Comparison of ENCODE assay signal across 25 cellular contexts in genomic region chrX:103002576-103002975, GRCh38.
DNase-seq lines count a peak whose midpoint lies in the region; ATAC-seq, FAIRE-seq and TF ChIP-seq lines count a peak whose summit lies in the region.
"Had no signal": no experiment of that assay in that cellular context is flagged by ENCODE, and none has a peak within 500 bp of the region (broad histone marks: within the 10 kb centered on the region; RNA-seq: fewer than 3 reads in every experiment).

No MANE protein-coding gene starts in this region.

- WGBS in testis, 2 donors: 45 to 52% methylated on average over 2 of the region's 2 CpGs

- H3K4me3 ChIP-seq in astrocyte (ENCODE audit: insufficient read depth, low read depth, low read length) (no peak overlapping the region), testis (no peak overlapping the region)
- H3K4me3 ChIP-seq: SK-N-MC had no signal

- FAIRE-seq in astrocyte (lab: Jason Lieb, UNC): peak; percentile 13
- FAIRE-seq: GM18507 had no signal

- no peaks in the 10 kb centered on the region for H3K9me3 ChIP-seq in astrocyte (ENCODE audit: insufficient read depth, low read depth, low read length)
- no peaks in the 10 kb centered on the region for H3K9me3 ChIP-seq in testis

- no peak overlapping the region for H3K4me3 Mint-ChIP-seq in activated naive CD4-positive, alpha-beta T cell treated with anti-CD3 and anti-CD28 coated beads, Interleukin-2, amount 10 ng/mL, durations not matched to agents 7 days and 5 days
- H3K4me3 Mint-ChIP-seq in astrocyte (ENCODE audit: unreplicated experiment): no peak overlapping the region
- H3K4me3 Mint-ChIP-seq in activated CD8-positive, alpha-beta T cell treated with anti-CD3 and anti-CD28 coated beads for 36 hours: no peak overlapping the region
- H3K4me3 Mint-ChIP-seq: IgD-negative memory B cell had no signal

- H3K27ac Mint-ChIP-seq in activated naive CD4-positive, alpha-beta T cell treated with anti-CD3 and anti-CD28 coated beads, Interleukin-2, amount 10 ng/mL, durations not matched to agents 7 days and 5 days: peak overlapping the region; percentile 28
- no peak overlapping the region for H3K27ac Mint-ChIP-seq in astrocyte (ENCODE audit: unreplicated experiment)
- no peak overlapping the region for H3K27ac Mint-ChIP-seq in activated CD8-positive, alpha-beta T cell treated with anti-CD3 and anti-CD28 coated beads for 36 hours
- H3K27ac Mint-ChIP-seq: IgD-negative memory B cell had no signal

- H3K4me1 Mint-ChIP-seq in activated naive CD4-positive, alpha-beta T cell treated with anti-CD3 and anti-CD28 coated beads, Interleukin-2, amount 10 ng/mL, durations not matched to agents 7 days and 5 days: no peaks in the 10 kb centered on the region
- H3K4me1 Mint-ChIP-seq in astrocyte (ENCODE audit: low read depth, unreplicated experiment): no peaks in the 10 kb centered on the region
- no peaks in the 10 kb centered on the region for H3K4me1 Mint-ChIP-seq in activated CD8-positive, alpha-beta T cell treated with anti-CD3 and anti-CD28 coated beads for 36 hours (ENCODE audit: low read depth)
- H3K4me1 Mint-ChIP-seq: IgD-negative memory B cell had no signal

- H2AFZ ChIP-seq in astrocyte (ENCODE audit: low read depth, low read length): no peak overlapping the region

- H3K27me3 ChIP-seq in astrocyte (ENCODE audit: insufficient read depth, low read length) (no peaks in the 10 kb centered on the region), testis (no peaks in the 10 kb centered on the region)

- POLR2A ChIA-PET in activated CD8-positive, alpha-beta T cell treated with anti-CD3 and anti-CD28 coated beads for 36 hours (lab: Charles Lee): no interaction called here

- H3K9me3 Mint-ChIP-seq in activated naive CD4-positive, alpha-beta T cell treated with anti-CD3 and anti-CD28 coated beads, Interleukin-2, amount 10 ng/mL, durations not matched to agents 7 days and 5 days: no peaks in the 10 kb centered on the region
- no peaks in the 10 kb centered on the region for H3K9me3 Mint-ChIP-seq in astrocyte (ENCODE audit: unreplicated experiment)
- H3K9me3 Mint-ChIP-seq in activated CD8-positive, alpha-beta T cell treated with anti-CD3 and anti-CD28 coated beads for 36 hours: no peaks in the 10 kb centered on the region
- H3K9me3 Mint-ChIP-seq: IgD-negative memory B cell had no signal

- H3K4me1 ChIP-seq in astrocyte (ENCODE audit: insufficient read depth, low read length) (no peaks in the 10 kb centered on the region), testis (no peaks in the 10 kb centered on the region)

- no peak for DNase-seq in activated naive CD4-positive, alpha-beta T cell treated with anti-CD3 and anti-CD28 coated beads, Interleukin-2, amount 10 ng/mL, durations not matched to agents 7 days and 5 days
- no peak for DNase-seq in activated naive CD4-positive, alpha-beta T cell treated with anti-CD3 and anti-CD28 coated beads, Interleukin-2, amount 50 U/mL, for 16 hours
- DNase-seq in astrocyte (ENCODE audit: low read depth) (peak; percentile 40), fibroblast of gingiva (ENCODE audit: low read depth) (peak; percentile 1), testis (peak; percentile 18), NCI-H1105 treated with DMSO at 0.1 percent for 48 hours (lab: John Stamatoyannopoulos, UW) (no peak)
- no peak for DNase-seq in activated CD8-positive, alpha-beta T cell treated with anti-CD3 and anti-CD28 coated beads for 36 hours
- DNase-seq in effector CD4-positive, alpha-beta T cell: no peak
- DNase-seq: Calu3, DMS79 treated with DMSO at 0.1 percent for 48 hours, H7, NCI-H1048, NCI-H1417 treated with DMSO at 0.1 percent for 48 hours, NCI-H1694 treated with DMSO at 0.1 percent for 48 hours, NCI-H2081, NCI-H2227 treated with DMSO at 0.1 percent for 48 hours, NCI-H526 treated with DMSO at 0.1 percent for 48 hours, SIG-M5 had no signal

- H3K36me3 ChIP-seq in astrocyte (ENCODE audit: insufficient read depth, low read length) (no peaks in the 10 kb centered on the region), testis (ENCODE audit: low read depth, missing control alignments) (no peaks in the 10 kb centered on the region)

- H3K4me2 ChIP-seq in astrocyte (ENCODE audit: low read length): no peak overlapping the region
- H3K4me2 ChIP-seq: KMS-11 had no signal

- TF ChIP-seq POLR2A in testis (IDR thresholded peaks at IDR 0.05): no peak

- TF ChIP-seq CTCF in astrocyte (IDR thresholded peaks at IDR 0.05; ENCODE audit: insufficient read depth, low read depth, low read length) (no peak), testis (IDR thresholded peaks at IDR 0.05) (no peak)
- TF ChIP-seq CTCF in activated CD8-positive, alpha-beta T cell treated with anti-CD3 and anti-CD28 coated beads for 36 hours (IDR thresholded peaks at IDR 0.05): no peak

- H4K20me1 ChIP-seq in astrocyte (ENCODE audit: insufficient read depth, low read length): no peaks in the 10 kb centered on the region

- no peaks in the 10 kb centered on the region for H3K27me3 Mint-ChIP-seq in activated naive CD4-positive, alpha-beta T cell treated with anti-CD3 and anti-CD28 coated beads, Interleukin-2, amount 10 ng/mL, durations not matched to agents 7 days and 5 days
- H3K27me3 Mint-ChIP-seq in astrocyte (ENCODE audit: low read depth, unreplicated experiment): peaks cover 5% of the 10 kb centered on the region
- H3K27me3 Mint-ChIP-seq in activated CD8-positive, alpha-beta T cell treated with anti-CD3 and anti-CD28 coated beads for 36 hours: no peaks in the 10 kb centered on the region

- no peak overlapping the region for H3K9ac ChIP-seq in astrocyte (ENCODE audit: low read length)
- H3K9ac ChIP-seq: KMS-11 had no signal

- H3K27ac ChIP-seq in astrocyte (ENCODE audit: low read depth, low read length) (no peak overlapping the region), testis (no peak overlapping the region)
- H3K27ac ChIP-seq: 22Rv1, KMS-11, RWPE1, SK-N-MC had no signal

- no peaks in the 10 kb centered on the region for H3K79me2 ChIP-seq in astrocyte (ENCODE audit: insufficient read depth, low read length)

- no peak for ATAC-seq in activated CD8-positive, alpha-beta T cell treated with anti-CD3 and anti-CD28 coated beads for 36 hours
- ATAC-seq: Panc1 had no signal

- no peaks in the 10 kb centered on the region for H3K36me3 Mint-ChIP-seq in activated naive CD4-positive, alpha-beta T cell treated with anti-CD3 and anti-CD28 coated beads, Interleukin-2, amount 10 ng/mL, durations not matched to agents 7 days and 5 days
- H3K36me3 Mint-ChIP-seq in astrocyte (ENCODE audit: low read depth, unreplicated experiment): no peaks in the 10 kb centered on the region
- no peaks in the 10 kb centered on the region for H3K36me3 Mint-ChIP-seq in activated CD8-positive, alpha-beta T cell treated with anti-CD3 and anti-CD28 coated beads for 36 hours (ENCODE audit: low read depth)
- H3K36me3 Mint-ChIP-seq: IgD-negative memory B cell had no signal

- intact Hi-C loops in testis (cut with DNase I; ENCODE audit: low total_unique reads): no loop called here
- intact Hi-C loops in activated CD8-positive, alpha-beta T cell treated with anti-CD3 and anti-CD28 coated beads for 36 hours (cut with micrococcal nuclease): no loop called here

- CTCF ChIA-PET in activated naive CD4-positive, alpha-beta T cell treated with anti-CD3 and anti-CD28 coated beads, Interleukin-2, amount 10 ng/mL, durations not matched to agents 7 days and 5 days (lab: Charles Lee): no interaction called here
- CTCF ChIA-PET in activated CD8-positive, alpha-beta T cell treated with anti-CD3 and anti-CD28 coated beads for 36 hours (lab: Charles Lee): no interaction called here

Comparison
In these comparisons a context has a peak if more than half of its experiments do, and no peak if none do; other contexts are left out.
1. DNase-seq: peak in astrocyte (single experiment), fibroblast of gingiva (single experiment) and testis (single experiment); none in activated naive CD4-positive, alpha-beta T cell treated with anti-CD3 and anti-CD28 coated beads, Interleukin-2, amount 10 ng/mL, durations not matched to agents 7 days and 5 days (single experiment), activated naive CD4-positive, alpha-beta T cell treated with anti-CD3 and anti-CD28 coated beads, Interleukin-2, amount 50 U/mL, for 16 hours (single experiment), NCI-H1105 treated with DMSO at 0.1 percent for 48 hours (single experiment), activated CD8-positive, alpha-beta T cell treated with anti-CD3 and anti-CD28 coated beads for 36 hours (single experiment) and effector CD4-positive, alpha-beta T cell (single experiment).